32 cellular contexts compared by ENCODE assay signal in genomic region chr4:188624370-188624769, GRCh38.
"Had no signal": no experiment of that assay in that cellular context is flagged by ENCODE, and none has a peak within 500 bp of the region (broad histone marks: within the 10 kb centered on the region; RNA-seq: fewer than 3 reads in every experiment).

No MANE protein-coding gene starts in this region.

- H2AFZ ChIP-seq: PC-9 had no signal

- H3K4me3 ChIP-seq: ascending aorta, cardiac muscle cell, K562, PC-9 had no signal

- H3K9me3 ChIP-seq: ascending aorta had no signal

- H3K4me2 ChIP-seq: PC-9 had no signal

- FAIRE-seq: K562, RCC 7860 had no signal

- H3K36me3 ChIP-seq: ascending aorta, cardiac muscle cell had no signal

- H3K27ac ChIP-seq: ascending aorta, cardiac muscle cell, PC-9, RWPE1, VCaP had no signal

- H3K27me3 ChIP-seq: ascending aorta, cardiac muscle cell had no signal

- DNase-seq: activated B cell treated with CpG ODN at 0.5 μM for 24 hours; activated CD4-positive, alpha-beta memory T cell treated with anti-CD3 and anti-CD28 coated beads, Interleukin-2, amount 10 ng/mL, durations not matched to agents 7 days and 5 days; activated CD4-positive, alpha-beta T cell treated with anti-CD3 and anti-CD28 coated beads for 4 hours; activated CD4-positive, alpha-beta T cell treated with anti-CD3 and anti-CD28 coated beads, Interleukin-2, amount 50 U/mL, for 1 hour; activated CD4-positive, CD25-positive, alpha-beta regulatory T cell treated with anti-CD3 and anti-CD28 coated beads, Interleukin-2, amount 50 U/mL, for 72 hours; activated CD8-positive, alpha-beta memory T cell treated with anti-CD3 and anti-CD28 coated beads for 24 hours; activated CD8-positive, alpha-beta memory T cell treated with anti-CD3 and anti-CD28 coated beads, Interleukin-2, amount 10 ng/mL, durations not matched to agents 7 days and 5 days; activated CD8-positive, alpha-beta memory T cell treated with anti-CD3 and anti-CD28 coated beads, Interleukin-2, amount 50 U/mL, for 48 hours; activated gamma-delta T cell; activated naive CD4-positive, alpha-beta T cell treated with Interleukin-2 at 50 U/mL for 16 hours; activated naive CD8-positive, alpha-beta T cell treated with anti-CD3 and anti-CD28 coated beads, Interleukin-2, amount 10 ng/mL, durations not matched to agents 7 days and 5 days; activated T-cell treated with anti-CD3 and anti-CD28 coated beads, Interleukin-2, amount 50 U/mL, for 48 hours; amygdala; NCI-H1105; NCI-H1417 treated with DMSO at 0.1 percent for 48 hours; NCI-H187 treated with DMSO at 0.1 percent for 48 hours; NCI-H2081; NCI-H345; NCI-H524 treated with DMSO at 0.1 percent for 48 hours; NCI-H82; PC-9; SIG-M5; SW 1271; T-helper 1 cell; T-helper 2 cell; T-helper 9 cell had no signal

- H3K4me1 ChIP-seq: ascending aorta had no signal
